In genomic region chr12:99619389-99620158, GRCh38 we compare ENCODE assay signal across 8 cellular contexts. TPM values are rescaled to one million over a fixed set of nuclear protein-coding genes. Genes with fewer than 3 reads are reported as not detected.
DNase-seq lines count a peak whose midpoint lies in the region; ATAC-seq lines count a peak whose summit lies in the region.

No MANE protein-coding gene starts in this region.

- peak; percentile 58 for DNase-seq in DMS 273 (lab: John Stamatoyannopoulos, UW; ENCODE audit: unreplicated experiment)
- DNase-seq in DMS 273 treated with DMSO at 0.1 percent for 48 hours (lab: John Stamatoyannopoulos, UW): no peak
- peak; percentile 46 for DNase-seq in RPMI7951 (ENCODE audit: low read depth)
- peak; percentile 76 for DNase-seq in islet precursor cell
- DNase-seq in activated naive CD4-positive, alpha-beta T cell treated with Interleukin-2 at 50 U/mL for 16 hours: no peak
- no peak for DNase-seq in retina

- ATAC-seq in GM19372 (IDR thresholded peaks at IDR 0.05; ENCODE audit: low read depth, unreplicated experiment) (peak; percentile 86), HG03159 (IDR thresholded peaks at IDR 0.05; ENCODE audit: unreplicated experiment) (peak; percentile 98)

RNA-seq across cellular contexts. Expression of gene GARIN6, which starts 28.0 kb away (rescaled TPM):
- not detected in 2 replicates for total RNA-seq in RPMI7951 (2014; rRNA removed; shearing (Covaris generic))

Comparison
In these comparisons a context has a peak if more than half of its experiments do, and no peak if none do; other contexts are left out.
1. DNase-seq: peak in DMS 273 (single experiment), RPMI7951 (single experiment) and islet precursor cell (single experiment); none in DMS 273 treated with DMSO at 0.1 percent for 48 hours (single experiment), activated naive CD4-positive, alpha-beta T cell treated with Interleukin-2 at 50 U/mL for 16 hours (single experiment) and retina (single experiment).